30 cellular contexts compared by ENCODE assay signal in genomic region chr7:149302865-149303264, GRCh38.
"Had no signal": no experiment of that assay in that cellular context is flagged by ENCODE, and none has a peak within 500 bp of the region (broad histone marks: within the 10 kb centered on the region; RNA-seq: fewer than 3 reads in every experiment).

No MANE protein-coding gene starts in this region.

- H3K36me3 ChIP-seq: neutrophil, ovary, spleen, suprapubic skin, tibial artery, transverse colon, vagina had no signal

- H3K27me3 ChIP-seq: neutrophil, ovary, suprapubic skin, testis, transverse colon, vagina had no signal

- H3K9me3 ChIP-seq: neutrophil, ovary, psoas muscle, suprapubic skin, testis, tibial artery, transverse colon, vagina had no signal

- H3K4me2 ChIP-seq: smooth muscle cell had no signal

- H3K27ac ChIP-seq: neutrophil, ovary, parathyroid adenoma, psoas muscle, skin epidermis, spleen, suprapubic skin, testis, tibial artery, transverse colon, vagina had no signal

- H3K4me1 ChIP-seq: parathyroid adenoma, psoas muscle, spleen, suprapubic skin, testis, tibial artery, transverse colon, vagina had no signal

- FAIRE-seq: urothelium cell line had no signal

- H3K79me2 ChIP-seq: parathyroid adenoma had no signal

- DNase-seq: naive B cell; nephron progenitor cell; nucleus accumbens; ovary; psoas muscle; right cardiac atrium; spleen; stimulated activated CD4-positive, alpha-beta T cell treated with anti-CD3 and anti-CD28 coated beads, Interleukin-12 subunit alpha, Interleukin-12 subunit beta, amount 100 ng/mL, for 4 hours; stimulated activated CD4-positive, alpha-beta T cell treated with anti-CD3 and anti-CD28 coated beads, Interleukin-1b, Interleukin-23, amount 100 ng/mL, for 48 hours; stimulated activated CD4-positive, alpha-beta T cell treated with anti-CD3 and anti-CD28 coated beads, Interleukin-4, amount 100 ng/mL, for 1 hour; stimulated activated CD4-positive, alpha-beta T cell treated with anti-CD3 and anti-CD28 coated beads, Interleukin-4, amount 100 ng/mL, for 4 hours; stimulated activated CD8-positive, alpha-beta memory T cell treated with anti-CD3 and anti-CD28 coated beads, Interleukin-4, amount 100 ng/mL, for 48 hours; stimulated activated naive CD4-positive, alpha-beta T cell; stimulated activated naive CD8-positive, alpha-beta T cell treated with anti-CD3 and anti-CD28 coated beads, Interleukin-15, Interleukin-2, amounts not matched to agents 100 U/mL and 50 U/mL, for 24 hours; substantia nigra; testis; tibial artery; transverse colon had no signal

- ATAC-seq: naive thymus-derived CD8-positive, alpha-beta T cell; natural killer cell treated with Interleukin-12 subunit alpha and Interleukin-12 subunit beta and Interleukin-15 and Interleukin-18, amount 100 ng/mL, for 72 hours; psoas muscle; right cardiac atrium; sciatic nerve; stimulated activated memory B cell treated with anti-CD40 and anti-IgM and Interleukin-4, amounts not matched to agents 10 μg/mL and 1 μg/mL and 100 μg/mL, for 72 hours; stimulated activated naive CD8-positive, alpha-beta T cell treated with anti-CD3 and anti-CD28 coated beads, Interleukin-15, amount 100 ng/mL, for 72 hours; stimulated activated naive CD8-positive, alpha-beta T cell treated with anti-CD3 and anti-CD28 coated beads, Interleukin-15, Interleukin-2, amounts not matched to agents 100 U/mL and 50 U/mL, for 24 hours had no signal

- H3K4me3 ChIP-seq: ovary, psoas muscle, skin epidermis, smooth muscle cell, spleen, suprapubic skin, testis, tibial artery, transverse colon, vagina had no signal

- H3K9ac ChIP-seq: parathyroid adenoma had no signal

- H2AFZ ChIP-seq: parathyroid adenoma had no signal
